9 cellular contexts compared by ENCODE assay signal in the genomic region with DNA sequence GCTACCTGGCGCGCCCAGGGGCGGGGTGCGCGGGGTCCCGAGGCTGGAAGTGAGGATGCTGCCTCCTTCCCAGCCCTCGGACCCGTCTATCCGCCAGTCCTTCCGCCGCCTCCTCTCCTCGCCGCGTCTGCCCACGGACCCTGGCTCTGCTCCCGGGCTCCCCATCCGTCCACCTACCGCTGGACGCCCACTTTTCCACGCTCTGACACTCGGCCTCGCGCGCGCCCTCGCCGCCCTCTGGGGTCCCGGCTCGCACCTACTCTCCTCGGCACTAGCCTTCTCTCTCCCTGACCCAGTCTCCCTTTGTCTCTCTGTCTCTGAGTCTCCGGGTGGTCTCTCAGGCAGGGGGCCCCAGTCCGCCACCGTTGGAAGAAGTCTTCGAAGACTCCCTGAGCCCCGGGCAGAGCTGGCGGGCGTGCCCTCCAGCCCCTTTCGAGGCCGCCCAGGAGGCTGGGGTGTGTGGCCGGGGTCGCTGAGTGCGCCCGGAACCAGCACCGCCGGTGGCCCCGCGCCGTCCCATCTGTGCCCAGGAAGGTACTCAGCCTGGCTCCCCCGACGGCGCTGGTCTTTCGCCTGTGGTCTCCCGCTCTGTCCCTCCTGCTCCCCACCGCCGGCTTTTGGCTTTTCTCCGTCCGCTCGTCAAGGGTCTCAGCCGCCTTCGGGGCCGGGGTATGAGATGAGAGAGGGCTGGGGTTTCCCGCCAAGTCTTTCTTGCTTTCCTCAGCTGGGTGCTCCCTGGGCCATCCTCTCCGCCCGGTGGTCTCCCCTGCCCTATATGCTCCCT. TPM values are rescaled to one million over a fixed set of nuclear protein-coding genes. Genes with fewer than 3 reads are reported as not detected.
DNase-seq lines count a peak whose midpoint lies in the region; ATAC-seq and TF ChIP-seq lines count a peak whose summit lies in the region.
"Had no signal": no experiment of that assay in that cellular context is flagged by ENCODE, and none has a peak within 500 bp of the region (broad histone marks: within the 10 kb centered on the region; RNA-seq: fewer than 3 reads in every experiment).

No MANE protein-coding gene starts in this region.

- intact Hi-C loops in dendritic cell treated with granulocyte-macrophage colony-stimulating factor and Interleukin-4, amounts not matched to agents 40 ng/mL and 50 ng/mL, for 4 days (cut with micrococcal nuclease), result no loop called here

- no peaks in the 10 kb centered on the region for H3K36me3 ChIP-seq in CD8-positive, alpha-beta memory T cell (ENCODE audit: insufficient read depth, low read length)

- no peak for DNase-seq in CD8-positive, alpha-beta memory T cell
- no peak for DNase-seq in neural crest cell (ENCODE audit: low read depth, low spot score)
- no peak for DNase-seq in NAMALWA (ENCODE audit: low spot score)
- no peak for DNase-seq in SKM-1 (lab: John Stamatoyannopoulos, UW; ENCODE audit: unreplicated experiment)
- DNase-seq in NCI-H2227 (lab: John Stamatoyannopoulos, UW; ENCODE audit: unreplicated experiment), result no peak

- peaks cover 5% of the 10 kb centered on the region for H3K27me3 ChIP-seq in CD8-positive, alpha-beta memory T cell (ENCODE audit: insufficient read depth, low read length, poor library complexity, severe bottlenecking)

- POLR2A ChIA-PET in CD8-positive, alpha-beta memory T cell (lab: Charles Lee), result interaction anchor here (1.4 kb wide), 1 partner anchor 11 kb away, joined by 3 read pairs; no protein-coding TSS in a partner anchor

- CTCF ChIA-PET in CD8-positive, alpha-beta memory T cell (lab: Charles Lee), result no interaction called here

- H3K27me3 Mint-ChIP-seq in CD8-positive, alpha-beta memory T cell, result peaks cover 31 to 44% of the 10 kb centered on the region in 2 donors
- H3K27me3 Mint-ChIP-seq in IgD-negative memory B cell, result peaks cover 36% of the 10 kb centered on the region
- peaks cover 84% of the 10 kb centered on the region for H3K27me3 Mint-ChIP-seq in dendritic cell treated with granulocyte-macrophage colony-stimulating factor and Interleukin-4, amounts not matched to agents 40 ng/mL and 50 ng/mL, for 4 days
- peaks cover 46% of the 10 kb centered on the region for H3K27me3 Mint-ChIP-seq in neural crest cell (ENCODE audit: low read depth)

- no peaks in the 10 kb centered on the region for H3K9me3 Mint-ChIP-seq in CD8-positive, alpha-beta memory T cell
- no peaks in the 10 kb centered on the region for H3K9me3 Mint-ChIP-seq in IgD-negative memory B cell
- H3K9me3 Mint-ChIP-seq in dendritic cell treated with granulocyte-macrophage colony-stimulating factor and Interleukin-4, amounts not matched to agents 40 ng/mL and 50 ng/mL, for 4 days, result no peaks in the 10 kb centered on the region
- H3K9me3 Mint-ChIP-seq in neural crest cell, result no peaks in the 10 kb centered on the region

- H3K36me3 Mint-ChIP-seq in CD8-positive, alpha-beta memory T cell, result peaks cover 0 to 1% (median 0%) of the 10 kb centered on the region in 3 donors
- peaks cover 3% of the 10 kb centered on the region for H3K36me3 Mint-ChIP-seq in IgD-negative memory B cell
- H3K36me3 Mint-ChIP-seq in dendritic cell treated with granulocyte-macrophage colony-stimulating factor and Interleukin-4, amounts not matched to agents 40 ng/mL and 50 ng/mL, for 4 days (ENCODE audit: low read depth), result no peaks in the 10 kb centered on the region
- H3K36me3 Mint-ChIP-seq in neural crest cell (ENCODE audit: low read depth), result no peaks in the 10 kb centered on the region

- no peak for ATAC-seq in HG03571 (IDR thresholded peaks at IDR 0.05; ENCODE audit: unreplicated experiment)

- peak overlapping the region in 4 of 8 donors; percentile 55 to 92 (median 70) for H3K27ac Mint-ChIP-seq in CD8-positive, alpha-beta memory T cell
- H3K27ac Mint-ChIP-seq in IgD-negative memory B cell (peak overlapping the region in 1 of 3 donors; percentile 45), neural crest cell (ENCODE audit: unreplicated experiment) (no peak overlapping the region)
- peak overlapping the region; percentile 2 for H3K27ac Mint-ChIP-seq in dendritic cell treated with granulocyte-macrophage colony-stimulating factor and Interleukin-4, amounts not matched to agents 40 ng/mL and 50 ng/mL, for 4 days

- peaks cover 26 to 38% (median 31%) of the 10 kb centered on the region in 3 donors for H3K4me1 Mint-ChIP-seq in CD8-positive, alpha-beta memory T cell
- H3K4me1 Mint-ChIP-seq in IgD-negative memory B cell (peaks cover 8 to 10% (median 9%) of the 10 kb centered on the region in 3 donors), neural crest cell (peaks cover 22% of the 10 kb centered on the region)
- peaks cover 32% of the 10 kb centered on the region for H3K4me1 Mint-ChIP-seq in dendritic cell treated with granulocyte-macrophage colony-stimulating factor and Interleukin-4, amounts not matched to agents 40 ng/mL and 50 ng/mL, for 4 days (ENCODE audit: low read depth)

- peaks cover 30% of the 10 kb centered on the region for H3K4me1 ChIP-seq in CD8-positive, alpha-beta memory T cell (ENCODE audit: insufficient read depth, low read length)

- H3K4me3 ChIP-seq in CD8-positive, alpha-beta memory T cell (ENCODE audit: low read length), result peak overlapping the region; percentile 32

- no peak for TF ChIP-seq CTCF in neural crest cell (conservative IDR thresholded peaks at IDR 0.05)

- no peak overlapping the region for H3K27ac ChIP-seq in CD8-positive, alpha-beta memory T cell (ENCODE audit: low read depth, low read length)

- H3K4me3 Mint-ChIP-seq in CD8-positive, alpha-beta memory T cell, result peak overlapping the region; percentile 74 to 90 (median 78)
- H3K4me3 Mint-ChIP-seq in IgD-negative memory B cell (peak overlapping the region in 3 of 4 donors; percentile 66 to 86 (median 66)), neural crest cell (peak overlapping the region; percentile 83)
- H3K4me3 Mint-ChIP-seq in dendritic cell treated with granulocyte-macrophage colony-stimulating factor and Interleukin-4, amounts not matched to agents 40 ng/mL and 50 ng/mL, for 4 days, result peak overlapping the region; percentile 45

- no peaks in the 10 kb centered on the region for H3K9me3 ChIP-seq in CD8-positive, alpha-beta memory T cell (ENCODE audit: low read length)

RNA-seq across cellular contexts. Expression of gene DRAXIN, which starts 0.6 kb away (rescaled TPM):
- under 1 TPM; 0.09 to 0.11 TPM for total RNA-seq in CD8-positive, alpha-beta memory T cell
- polyA plus RNA-seq in CD8-positive, alpha-beta memory T cell, result 0.12 TPM
- polyA plus RNA-seq in IgD-negative memory B cell, result 0.13 TPM
- 9.7 TPM in 2 replicates for total RNA-seq in neural crest cell

RNA-seq across cellular contexts. Expression of gene MAD2L2, which starts 11.2 kb away (rescaled TPM):
- 10 to 100 TPM; 60.1 to 66.2 TPM for total RNA-seq in CD8-positive, alpha-beta memory T cell
- 57.2 TPM for polyA plus RNA-seq in CD8-positive, alpha-beta memory T cell
- polyA plus RNA-seq in IgD-negative memory B cell, result 49.1 TPM
- 106 and 111 TPM in 2 replicates for total RNA-seq in neural crest cell

RNA-seq across cellular contexts. Expression of gene FBXO6, which starts 28.1 kb away (rescaled TPM):
- total RNA-seq in CD8-positive, alpha-beta memory T cell, result 1 to 10 TPM; 8.8 to 9.4 TPM
- polyA plus RNA-seq in CD8-positive, alpha-beta memory T cell, result 30.4 TPM
- 24.2 TPM for polyA plus RNA-seq in IgD-negative memory B cell
- 1.2 and 1.5 TPM in 2 replicates for total RNA-seq in neural crest cell

RNA-seq across cellular contexts. Expression of gene FBXO44, which starts 37.4 kb away (rescaled TPM):
- total RNA-seq in CD8-positive, alpha-beta memory T cell, result 10 to 100 TPM; 14.2 to 16.0 TPM
- polyA plus RNA-seq in CD8-positive, alpha-beta memory T cell, result 12.0 TPM
- 16.9 TPM for polyA plus RNA-seq in IgD-negative memory B cell
- total RNA-seq in neural crest cell, result 9.7 and 10.7 TPM in 2 replicates

RNA-seq across cellular contexts. Expression of gene FBXO2, which starts 37.9 kb away (rescaled TPM):
- 1 to 10 TPM; 1.8 to 2.0 TPM for total RNA-seq in CD8-positive, alpha-beta memory T cell
- polyA plus RNA-seq in CD8-positive, alpha-beta memory T cell, result 4.6 TPM
- polyA plus RNA-seq in IgD-negative memory B cell, result 18.0 TPM
- 0.30 and 0.61 TPM in 2 replicates for total RNA-seq in neural crest cell
- total RNA-seq: LHCN-M2 had no signal
